14 cellular contexts compared by ENCODE assay signal in the genomic region with DNA sequence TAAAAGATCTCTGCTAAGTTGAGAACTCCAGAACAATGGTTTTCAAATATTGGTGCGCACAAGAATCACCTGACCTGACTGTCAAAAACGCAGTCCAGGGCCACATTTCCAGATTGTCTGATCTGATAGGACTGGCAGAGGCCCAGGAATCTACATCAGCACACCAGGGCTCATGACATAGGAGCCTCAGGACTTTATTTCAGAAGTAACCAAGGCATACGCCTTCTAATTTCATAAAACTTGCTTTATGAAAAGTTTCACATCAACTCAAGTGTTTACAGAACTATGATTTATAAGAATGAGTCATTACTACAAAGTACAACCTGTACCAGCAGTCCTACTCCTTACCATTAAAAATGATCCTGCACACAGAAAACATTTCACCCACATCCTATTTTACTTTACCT. TPM values are rescaled to one million over a fixed set of nuclear protein-coding genes. Genes with fewer than 3 reads are reported as not detected.
A peak's percentile ranks its signal among the peaks of the same experiment; 100 is the strongest.
DNase-seq lines count a peak whose midpoint lies in the region; TF ChIP-seq lines count a peak whose summit lies in the region.
"Had no signal": no experiment of that assay in that cellular context is flagged by ENCODE, and none has a peak within 500 bp of the region (broad histone marks: within the 10 kb centered on the region; RNA-seq: fewer than 3 reads in every experiment).

No MANE protein-coding gene starts in this region.

- DNase-seq in DMS53 (lab: John Stamatoyannopoulos, UW), result peak; percentile 51
- DNase-seq in fibroblast of villous mesenchyme (ENCODE audit: low read depth), result peak; percentile 62
- DNase-seq in sigmoid colon, result peak; percentile 82
- DNase-seq in NK-92 treated with Interleukin-12 subunit alpha and Interleukin-12 subunit beta, amount 100 ng/mL, for 24 hours (lab: John Stamatoyannopoulos, UW), result no peak
- no peak for DNase-seq in glomerular visceral epithelial cell (ENCODE audit: extremely low spot score)
- no peak for DNase-seq in CD8-positive, alpha-beta memory T cell
- DNase-seq in RPMI8226, result no peak
- DNase-seq: DMS153, NCI-H2171 treated with DMSO at 0.1 percent for 48 hours, spleen had no signal

- no peak for TF ChIP-seq CTCF in VCaP (conservative IDR thresholded peaks at IDR 0.05)
- no peak for TF ChIP-seq CTCF in fibroblast of villous mesenchyme (IDR thresholded peaks at IDR 0.05; ENCODE audit: insufficient read depth, low read depth, low read length)
- TF ChIP-seq CTCF in sigmoid colon (IDR thresholded peaks at IDR 0.05), result no peak

- H3K9me3 Mint-ChIP-seq in CD8-positive, alpha-beta memory T cell, result no peaks in the 10 kb centered on the region
- H3K9me3 Mint-ChIP-seq: activated naive CD4-positive, alpha-beta T cell treated with anti-CD3 and anti-CD28 coated beads, Interleukin-2, amount 50 U/mL, for 24 hours; memory B cell; WTC11 had no signal

- H3K4me3 Mint-ChIP-seq in CD8-positive, alpha-beta memory T cell, result no peak overlapping the region
- H3K4me3 Mint-ChIP-seq: activated naive CD4-positive, alpha-beta T cell treated with anti-CD3 and anti-CD28 coated beads, Interleukin-2, amount 50 U/mL, for 24 hours; memory B cell; WTC11 had no signal

- POLR2A ChIA-PET in CD8-positive, alpha-beta memory T cell (lab: Charles Lee), result no interaction called here

- WGBS in sigmoid colon, 2 donors, result 30 to 61% methylated on average over 3 of the region's 3 CpGs

- peaks cover 5 to 9% (median 9%) of the 10 kb centered on the region in 3 donors for H3K4me1 Mint-ChIP-seq in CD8-positive, alpha-beta memory T cell
- H3K4me1 Mint-ChIP-seq: memory B cell had no signal

- no peak overlapping the region for H3K4me3 ChIP-seq in fibroblast of villous mesenchyme (ENCODE audit: low read depth, low read length)
- H3K4me3 ChIP-seq in sigmoid colon, result no peak overlapping the region
- no peak overlapping the region for H3K4me3 ChIP-seq in CD8-positive, alpha-beta memory T cell (ENCODE audit: low read length)
- H3K4me3 ChIP-seq: spleen had no signal

- H3K27me3 Mint-ChIP-seq in CD8-positive, alpha-beta memory T cell, result peaks cover 3 to 20% of the 10 kb centered on the region in 2 donors
- H3K27me3 Mint-ChIP-seq: activated naive CD4-positive, alpha-beta T cell treated with anti-CD3 and anti-CD28 coated beads, Interleukin-2, amount 50 U/mL, for 24 hours had no signal

- H3K36me3 Mint-ChIP-seq in CD8-positive, alpha-beta memory T cell, result no peaks in the 10 kb centered on the region
- H3K36me3 Mint-ChIP-seq: activated naive CD4-positive, alpha-beta T cell treated with anti-CD3 and anti-CD28 coated beads, Interleukin-2, amount 50 U/mL, for 24 hours; memory B cell; WTC11 had no signal

- TF ChIP-seq POLR2A in sigmoid colon (IDR thresholded peaks at IDR 0.05), result no peak

- intact Hi-C loops in sigmoid colon (cut with DNase I), result loop anchor here (2.0 to 10.0 kb wide), 4 partner anchors 310 to 610 kb away; partner anchors contain the start of genes EPS8 and STRAP

- peaks cover 0 to 46% (median 39%) of the 10 kb centered on the region in 4 donors for H3K4me1 ChIP-seq in sigmoid colon
- H3K4me1 ChIP-seq in CD8-positive, alpha-beta memory T cell (ENCODE audit: insufficient read depth, low read length), result peaks cover under 1% of the 10 kb centered on the region

- CTCF ChIA-PET in CD8-positive, alpha-beta memory T cell (lab: Charles Lee), result interaction anchor here (1.5 kb wide), 1 partner anchor 32 kb away, joined by 3 read pairs; no protein-coding TSS in a partner anchor

- H3K9me3 ChIP-seq in sigmoid colon, result no peaks in the 10 kb centered on the region
- no peaks in the 10 kb centered on the region for H3K9me3 ChIP-seq in CD8-positive, alpha-beta memory T cell (ENCODE audit: low read length)
- H3K9me3 ChIP-seq: spleen had no signal

- TF ChIP-seq EP300 in sigmoid colon (IDR thresholded peaks at IDR 0.05), result peak; percentile 90 to 96 (median 94)

- no peaks in the 10 kb centered on the region for H3K27me3 ChIP-seq in sigmoid colon
- no peaks in the 10 kb centered on the region for H3K27me3 ChIP-seq in CD8-positive, alpha-beta memory T cell (ENCODE audit: insufficient read depth, low read length, poor library complexity, severe bottlenecking)

- H3K27ac ChIP-seq in VCaP (peak overlapping the region; percentile 56), sigmoid colon (peak overlapping the region in 3 of 4 donors; percentile 68 to 78 (median 76))
- no peak overlapping the region for H3K27ac ChIP-seq in CD8-positive, alpha-beta memory T cell (ENCODE audit: low read depth, low read length)
- H3K27ac ChIP-seq: spleen had no signal

- no peak overlapping the region for H3K27ac Mint-ChIP-seq in CD8-positive, alpha-beta memory T cell
- H3K27ac Mint-ChIP-seq: activated naive CD4-positive, alpha-beta T cell treated with anti-CD3 and anti-CD28 coated beads, Interleukin-2, amount 50 U/mL, for 24 hours; memory B cell; WTC11 had no signal

- H3K36me3 ChIP-seq in sigmoid colon, result no peaks in the 10 kb centered on the region
- H3K36me3 ChIP-seq in CD8-positive, alpha-beta memory T cell (ENCODE audit: insufficient read depth, low read length), result no peaks in the 10 kb centered on the region
- H3K36me3 ChIP-seq: spleen had no signal

RNA-seq across cellular contexts. Expression of gene PTPRO, which starts 47.7 kb away (rescaled TPM):
- total RNA-seq in fibroblast of villous mesenchyme, result under 0.01 TPM in 2 replicates
- total RNA-seq in sigmoid colon, result 1 to 10 TPM in 3 of 4 donors, under 1 TPM in 1; 0.99 to 2.1 (median 1.5) TPM
- polyA plus RNA-seq in sigmoid colon, result 1 to 10 TPM; 1.2 to 8.5 (median 2.8) TPM
- under 1 TPM; 0.27 to 0.48 TPM for total RNA-seq in CD8-positive, alpha-beta memory T cell
- 0.47 TPM for polyA plus RNA-seq in CD8-positive, alpha-beta memory T cell

RNA-seq across cellular contexts. Expression of gene RERG, which starts 53.3 kb away (rescaled TPM):
- total RNA-seq in fibroblast of villous mesenchyme (under 0.01 and 0.64 TPM in 2 replicates), sigmoid colon (100 to 1,000 TPM in 1 of 4 donors, 10 to 100 TPM in 3; 69.9 to 104 (median 78.3) TPM)
- polyA plus RNA-seq in sigmoid colon, result 1 to 10 TPM; 1.4 to 9.6 (median 4.8) TPM
- not detected for total RNA-seq in CD8-positive, alpha-beta memory T cell
- polyA plus RNA-seq in CD8-positive, alpha-beta memory T cell, result not detected

Comparison
In these comparisons a context has a peak if more than half of its experiments do, and no peak if none do; other contexts are left out.
1. DNase-seq: peak in DMS53 (single experiment), fibroblast of villous mesenchyme (single experiment) and sigmoid colon (single experiment); none in NK-92 treated with Interleukin-12 subunit alpha and Interleukin-12 subunit beta, amount 100 ng/mL, for 24 hours (single experiment), glomerular visceral epithelial cell (single experiment), CD8-positive, alpha-beta memory T cell (0 of 5) and RPMI8226 (single experiment).
2. RNA of gene RERG, which starts 53.3 kb away (total RNA-seq): 69.9 to 104 TPM in sigmoid colon; not detected in CD8-positive, alpha-beta memory T cell and under 0.01 to 0.64 TPM in fibroblast of villous mesenchyme; every median in the first group is over 10 times any median in the second.